11 cellular contexts compared by ENCODE assay signal in the genomic region with DNA sequence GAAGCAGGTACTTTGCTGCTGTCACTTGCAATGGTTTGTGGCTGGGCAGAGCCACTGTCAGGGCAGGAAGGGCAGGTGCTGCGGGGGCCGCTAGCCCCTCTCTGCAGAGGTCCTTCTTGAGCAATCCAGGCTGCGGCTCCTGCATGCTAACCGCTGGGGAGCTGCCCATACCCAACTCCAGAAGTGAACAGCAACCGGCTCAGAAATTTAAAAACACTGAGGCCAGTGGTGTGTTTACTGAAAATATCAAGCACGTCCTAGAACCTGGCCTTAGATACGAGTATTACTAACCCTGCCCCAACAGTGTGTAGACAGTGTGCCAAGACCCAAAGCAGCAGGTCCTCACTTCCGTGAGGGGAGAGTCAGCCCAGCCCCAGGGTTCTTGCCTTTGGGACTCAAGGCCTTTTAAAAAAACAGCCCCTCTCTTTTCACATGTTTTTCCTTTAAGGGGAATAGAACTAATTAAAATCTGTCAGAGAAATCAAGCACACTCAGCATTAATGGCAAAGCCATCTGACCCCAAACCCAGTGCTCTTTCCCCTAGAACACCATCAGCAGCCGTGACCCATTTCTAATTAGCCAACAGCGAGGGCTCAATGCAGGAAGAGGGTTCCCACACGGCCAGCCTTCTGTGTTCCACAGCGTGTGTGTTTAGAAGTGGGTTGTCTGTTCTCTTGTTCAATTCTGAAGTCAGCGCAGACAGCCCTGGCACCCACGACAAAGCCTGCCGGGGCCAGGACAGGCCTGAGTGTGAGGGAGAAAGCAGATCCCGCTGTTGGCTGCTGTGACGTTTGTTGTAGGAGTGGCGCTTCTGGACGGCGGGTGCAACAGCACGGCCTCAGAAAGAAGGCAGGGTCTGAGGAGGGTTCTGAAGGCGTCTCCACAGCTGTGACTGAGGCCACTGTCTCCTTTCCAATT.
A peak's percentile ranks its signal among the peaks of the same experiment; 100 is the strongest.
DNase-seq lines count a peak whose midpoint lies in the region; ATAC-seq and TF ChIP-seq lines count a peak whose summit lies in the region.
"Had no signal": no experiment of that assay in that cellular context is flagged by ENCODE, and none has a peak within 500 bp of the region (broad histone marks: within the 10 kb centered on the region; RNA-seq: fewer than 3 reads in every experiment).

No MANE protein-coding gene starts in this region.

- H3K27ac Mint-ChIP-seq in CD4-positive, CD25-positive, alpha-beta regulatory T cell = peak overlapping the region in 2 of 3 donors; percentile 13 to 32
- no peak overlapping the region for H3K27ac Mint-ChIP-seq in activated naive CD8-positive, alpha-beta T cell treated with anti-CD3 and anti-CD28 coated beads for 36 hours
- H3K27ac Mint-ChIP-seq: activated CD4-positive, alpha-beta memory T cell treated with anti-CD3 and anti-CD28 coated beads for 36 hours had no signal

- H3K36me3 ChIP-seq in CD4-positive, CD25-positive, alpha-beta regulatory T cell (ENCODE audit: control insufficient read depth, insufficient read depth, low read length) = no peaks in the 10 kb centered on the region
- H3K36me3 ChIP-seq in right atrium auricular region = no peaks in the 10 kb centered on the region

- no peak overlapping the region for H3K27ac ChIP-seq in CD4-positive, CD25-positive, alpha-beta regulatory T cell (ENCODE audit: insufficient read depth, low read length, poor library complexity, severe bottlenecking)
- H3K27ac ChIP-seq in right atrium auricular region = peak overlapping the region; percentile 65 to 81

- no peak for TF ChIP-seq CTCF in right atrium auricular region (IDR thresholded peaks at IDR 0.05)

- no peaks in the 10 kb centered on the region for H3K27me3 ChIP-seq in CD4-positive, CD25-positive, alpha-beta regulatory T cell (ENCODE audit: control insufficient read depth, insufficient read depth, low read length)
- H3K27me3 ChIP-seq in right atrium auricular region = no peaks in the 10 kb centered on the region

- no peak for DNase-seq in CD4-positive, CD25-positive, alpha-beta regulatory T cell
- no peak for DNase-seq in activated naive CD8-positive, alpha-beta T cell treated with anti-CD3 and anti-CD28 coated beads for 36 hours
- DNase-seq in right atrium auricular region (ENCODE audit: low spot score) (peak; percentile 88), pons (ENCODE audit: low spot score) (peak; percentile 19), NCI-H2029 (lab: John Stamatoyannopoulos, UW) (no peak), NCI-H2196 (lab: John Stamatoyannopoulos, UW; ENCODE audit: unreplicated experiment) (no peak)
- DNase-seq: activated CD4-positive, alpha-beta memory T cell treated with anti-CD3 and anti-CD28 coated beads for 36 hours; KG1; stimulated activated CD4-positive, alpha-beta T cell treated with anti-CD3 and anti-CD28 coated beads, Interleukin-4, amount 100 ng/mL, for 1 hour had no signal

- no peaks in the 10 kb centered on the region for H3K9me3 ChIP-seq in CD4-positive, CD25-positive, alpha-beta regulatory T cell (ENCODE audit: control insufficient read depth in 2 of 2, low read length in 2 of 2)
- no peaks in the 10 kb centered on the region for H3K9me3 ChIP-seq in right atrium auricular region

- no peaks in the 10 kb centered on the region for H3K27me3 Mint-ChIP-seq in CD4-positive, CD25-positive, alpha-beta regulatory T cell
- peaks cover 4% of the 10 kb centered on the region for H3K27me3 Mint-ChIP-seq in activated naive CD8-positive, alpha-beta T cell treated with anti-CD3 and anti-CD28 coated beads for 36 hours

- peaks cover 0 to 23% (median 2%) of the 10 kb centered on the region in 4 donors for H3K4me1 Mint-ChIP-seq in CD4-positive, CD25-positive, alpha-beta regulatory T cell
- peaks cover 19% of the 10 kb centered on the region for H3K4me1 Mint-ChIP-seq in activated naive CD8-positive, alpha-beta T cell treated with anti-CD3 and anti-CD28 coated beads for 36 hours

- no peaks in the 10 kb centered on the region for H3K4me1 ChIP-seq in CD4-positive, CD25-positive, alpha-beta regulatory T cell (ENCODE audit: control insufficient read depth, insufficient read depth, low read length, poor library complexity, severe bottlenecking)
- H3K4me1 ChIP-seq in right atrium auricular region = peaks cover 0 to 40% of the 10 kb centered on the region in 2 donors

- ATAC-seq in CD4-positive, CD25-positive, alpha-beta regulatory T cell (ENCODE audit: low read depth in 2 of 2) = peak in 1 of 2 donors; percentile 14
- ATAC-seq in HG02970 (IDR thresholded peaks at IDR 0.05; ENCODE audit: low FRiP score, unreplicated experiment) (no peak), HG03139 (IDR thresholded peaks at IDR 0.05; ENCODE audit: unreplicated experiment) (no peak)

- no peak overlapping the region for H3K4me3 ChIP-seq in CD4-positive, CD25-positive, alpha-beta regulatory T cell (ENCODE audit: low read depth, low read length)
- H3K4me3 ChIP-seq in right atrium auricular region = no peak overlapping the region

- H3K36me3 Mint-ChIP-seq in CD4-positive, CD25-positive, alpha-beta regulatory T cell = no peaks in the 10 kb centered on the region
- H3K36me3 Mint-ChIP-seq in activated naive CD8-positive, alpha-beta T cell treated with anti-CD3 and anti-CD28 coated beads for 36 hours = no peaks in the 10 kb centered on the region
- H3K36me3 Mint-ChIP-seq: activated CD4-positive, alpha-beta memory T cell treated with anti-CD3 and anti-CD28 coated beads for 36 hours had no signal

- H3K9me3 Mint-ChIP-seq in CD4-positive, CD25-positive, alpha-beta regulatory T cell = no peaks in the 10 kb centered on the region
- H3K9me3 Mint-ChIP-seq in activated naive CD8-positive, alpha-beta T cell treated with anti-CD3 and anti-CD28 coated beads for 36 hours = no peaks in the 10 kb centered on the region
- H3K9me3 Mint-ChIP-seq: activated CD4-positive, alpha-beta memory T cell treated with anti-CD3 and anti-CD28 coated beads for 36 hours had no signal

- peak overlapping the region in 1 of 4 donors; percentile 29 for H3K4me3 Mint-ChIP-seq in CD4-positive, CD25-positive, alpha-beta regulatory T cell
- H3K4me3 Mint-ChIP-seq in activated naive CD8-positive, alpha-beta T cell treated with anti-CD3 and anti-CD28 coated beads for 36 hours = peak overlapping the region; percentile 29
- H3K4me3 Mint-ChIP-seq: activated CD4-positive, alpha-beta memory T cell treated with anti-CD3 and anti-CD28 coated beads for 36 hours had no signal

Comparison
In these comparisons a context has a peak if more than half of its experiments do, and no peak if none do; other contexts are left out.
1. DNase-seq: peak in right atrium auricular region (single experiment) and pons (single experiment); none in CD4-positive, CD25-positive, alpha-beta regulatory T cell (0 of 3), activated naive CD8-positive, alpha-beta T cell treated with anti-CD3 and anti-CD28 coated beads for 36 hours (single experiment), NCI-H2029 (single experiment) and NCI-H2196 (single experiment).